ENCODE assay signal across 25 cellular contexts in the genomic region with DNA sequence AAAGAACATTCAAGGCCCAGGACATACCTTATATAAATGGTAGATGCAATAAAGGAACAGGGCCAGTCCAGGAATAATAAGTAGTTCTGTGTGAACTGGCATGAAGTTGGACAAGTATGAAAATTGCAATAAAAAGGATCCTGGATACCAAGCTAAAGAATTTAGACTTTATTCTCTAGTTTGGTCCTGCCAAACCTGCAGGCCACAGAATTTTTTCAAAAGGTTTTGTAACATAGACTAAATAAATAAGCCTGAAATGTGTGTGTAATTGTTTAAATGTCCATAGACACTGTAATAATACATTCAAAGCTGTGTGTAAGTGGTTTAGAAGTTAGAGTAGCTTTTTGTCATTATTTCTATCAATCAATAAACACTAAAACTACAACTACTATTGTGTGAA.
A peak's percentile ranks its signal among the peaks of the same experiment; 100 is the strongest.
DNase-seq lines count a peak whose midpoint lies in the region; ATAC-seq and TF ChIP-seq lines count a peak whose summit lies in the region.
"Had no signal": no experiment of that assay in that cellular context is flagged by ENCODE, and none has a peak within 500 bp of the region (broad histone marks: within the 10 kb centered on the region; RNA-seq: fewer than 3 reads in every experiment).

No MANE protein-coding gene starts in this region.

- no peaks in the 10 kb centered on the region for H3K36me3 Mint-ChIP-seq in MCF 10A (ENCODE audit: insufficient read depth, unreplicated experiment)
- H3K36me3 Mint-ChIP-seq: CD4-positive, alpha-beta memory T cell; CD4-positive, CD25-positive, alpha-beta regulatory T cell had no signal

- ATAC-seq in left lobe of liver (peak; percentile 85), HG02798 (IDR thresholded peaks at IDR 0.05; ENCODE audit: poor library complexity, unreplicated experiment) (no peak)
- ATAC-seq: A549, GM12878 had no signal

- BruUV-seq in MCF 10A (replicated peaks; lab: Mats Ljungman, UMichigan), result no TSS peak

- H3K27me3 Mint-ChIP-seq in MCF 10A (ENCODE audit: insufficient read depth, unreplicated experiment), result no peaks in the 10 kb centered on the region
- H3K27me3 Mint-ChIP-seq: CD4-positive, CD25-positive, alpha-beta regulatory T cell; CD8-positive, alpha-beta memory T cell had no signal

- H3K27me3 ChIP-seq in breast epithelium, result no peaks in the 10 kb centered on the region
- H3K27me3 ChIP-seq: BE2C, BLaER1 had no signal

- TF ChIP-seq CTCF in breast epithelium (IDR thresholded peaks at IDR 0.05) (no peak), MCF 10A (IDR thresholded peaks at IDR 0.05; ENCODE audit: unreplicated experiment) (no peak), AG10803 (conservative IDR thresholded peaks at IDR 0.05; ENCODE audit: low read length) (no peak)

- no peaks in the 10 kb centered on the region for H3K36me3 ChIP-seq in breast epithelium
- H3K36me3 ChIP-seq: BE2C, BLaER1 had no signal

- TF ChIP-seq POLR2A in breast epithelium (IDR thresholded peaks at IDR 0.05), result no peak

- POLR2A ChIA-PET in MCF 10A (lab: Yijun Ruan, JAX) (interaction anchor here (0.6 to 0.8 kb wide), 2 partner anchors 37 to 1605 kb away, joined by 3 to 4 read pairs; no protein-coding TSS in a partner anchor), HEK293T (lab: Yijun Ruan, JAX) (no interaction called here)

- H3K4me1 Mint-ChIP-seq in MCF 10A (ENCODE audit: insufficient read depth, unreplicated experiment), result no peaks in the 10 kb centered on the region
- H3K4me1 Mint-ChIP-seq: CD14-positive monocyte; CD4-positive, alpha-beta memory T cell; CD4-positive, CD25-positive, alpha-beta regulatory T cell; CD8-positive, alpha-beta memory T cell had no signal

- H3K4me3 ChIP-seq in breast epithelium (no peak overlapping the region), AG10803 (ENCODE audit: low read length) (no peak overlapping the region)
- H3K4me3 ChIP-seq: A549, BLaER1, GM12878 had no signal

- H3K27ac Mint-ChIP-seq in MCF 10A (ENCODE audit: low read depth, unreplicated experiment), result no peak overlapping the region
- H3K27ac Mint-ChIP-seq: CD14-positive monocyte; CD4-positive, alpha-beta memory T cell; CD4-positive, CD25-positive, alpha-beta regulatory T cell; CD8-positive, alpha-beta memory T cell had no signal

- DNase-seq in breast epithelium (ENCODE audit: low spot score in 2 of 2) (no peak), MCF 10A (ENCODE audit: unreplicated experiment) (no peak), AG10803 (ENCODE audit: low read depth) (peak; percentile 9), left lobe of liver (ENCODE audit: low spot score) (no peak), superior temporal gyrus (ENCODE audit: extremely low spot score) (peak; percentile 8), HEK293T (ENCODE audit: extremely low spot score) (no peak)
- DNase-seq: BE2C; C1 segment of cervical spinal cord; CD4-positive, alpha-beta memory T cell; CD4-positive, CD25-positive, alpha-beta regulatory T cell; CD8-positive, alpha-beta memory T cell; COR-L47; DMS 273 treated with DMSO at 0.1 percent for 48 hours; DMS153; DMS53; DMS79; DND-41; EL; GDM1 had no signal

- H3K9me3 ChIP-seq in breast epithelium, result no peaks in the 10 kb centered on the region
- H3K9me3 ChIP-seq: BE2C had no signal

- H3K4me1 ChIP-seq in breast epithelium, result no peaks in the 10 kb centered on the region
- H3K4me1 ChIP-seq: A549, BE2C, BLaER1 had no signal

- intact Hi-C loops in breast epithelium (cut with DNase I; ENCODE audit: low total_unique reads), result no loop called here
- intact Hi-C loops in MCF 10A (cut with micrococcal nuclease), result no loop called here

- peak overlapping the region; percentile 58 to 63 for H3K27ac ChIP-seq in breast epithelium
- H3K27ac ChIP-seq: 22Rv1, A549, BLaER1 had no signal

- CTCF ChIA-PET in MCF 10A (lab: Yijun Ruan, JAX), result no interaction called here
- CTCF ChIA-PET in HEK293T (lab: Yijun Ruan, JAX), result no interaction called here

- no peaks in the 10 kb centered on the region for H3K9me3 Mint-ChIP-seq in MCF 10A (ENCODE audit: unreplicated experiment)
- H3K9me3 Mint-ChIP-seq: CD4-positive, alpha-beta memory T cell; CD4-positive, CD25-positive, alpha-beta regulatory T cell; CD8-positive, alpha-beta memory T cell had no signal

- no peak overlapping the region for H3K4me3 Mint-ChIP-seq in MCF 10A (ENCODE audit: unreplicated experiment)
- H3K4me3 Mint-ChIP-seq: CD14-positive monocyte; CD4-positive, alpha-beta memory T cell; CD4-positive, CD25-positive, alpha-beta regulatory T cell; CD8-positive, alpha-beta memory T cell had no signal

TF ChIP-seq in HEK293T, 16 proteins besides CTCF, POLR2A, EP300 and RAD21:
- TF ChIP-seq HDGF (IDR thresholded peaks at IDR 0.05; ENCODE audit: borderline replicate concordance) (no peak), TARDBP (IDR thresholded peaks at IDR 0.05) (no peak), L3MBTL2 (conservative IDR thresholded peaks at IDR 0.05) (no peak), ZNF384 (IDR thresholded peaks at IDR 0.05) (no peak), BHLHE40 (IDR thresholded peaks at IDR 0.05; ENCODE audit: borderline replicate concordance) (no peak), SP1 (IDR thresholded peaks at IDR 0.05) (no peak), LEF1 (IDR thresholded peaks at IDR 0.05; ENCODE audit: borderline replicate concordance) (no peak), FOXM1 (IDR thresholded peaks at IDR 0.05; ENCODE audit: borderline replicate concordance) (no peak), ARNT (IDR thresholded peaks at IDR 0.05) (no peak), FOXA1 (IDR thresholded peaks at IDR 0.05) (no peak), ELF4 (IDR thresholded peaks at IDR 0.05) (no peak), SUZ12 (IDR thresholded peaks at IDR 0.05) (no peak)
- TF ChIP-seq, protein P1, sequence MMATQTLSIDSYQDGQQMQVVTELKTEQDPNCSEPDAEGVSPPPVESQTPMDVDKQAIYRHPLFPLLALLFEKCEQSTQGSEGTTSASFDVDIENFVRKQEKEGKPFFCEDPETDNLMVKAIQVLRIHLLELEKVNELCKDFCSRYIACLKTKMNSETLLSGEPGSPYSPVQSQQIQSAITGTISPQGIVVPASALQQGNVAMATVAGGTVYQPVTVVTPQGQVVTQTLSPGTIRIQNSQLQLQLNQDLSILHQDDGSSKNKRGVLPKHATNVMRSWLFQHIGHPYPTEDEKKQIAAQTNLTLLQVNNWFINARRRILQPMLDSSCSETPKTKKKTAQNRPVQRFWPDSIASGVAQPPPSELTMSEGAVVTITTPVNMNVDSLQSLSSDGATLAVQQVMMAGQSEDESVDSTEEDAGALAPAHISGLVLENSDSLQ (IDR thresholded peaks at IDR 0.05), result no peak
TF ChIP-seq in HEK293T: peak in this region for 0.

Comparison
In these comparisons a context has a peak if more than half of its experiments do, and no peak if none do; other contexts are left out.
1. DNase-seq: peak in AG10803 (single experiment) and superior temporal gyrus (single experiment); none in breast epithelium (0 of 2), MCF 10A (single experiment), left lobe of liver (single experiment) and HEK293T (single experiment).